In the genomic region with DNA sequence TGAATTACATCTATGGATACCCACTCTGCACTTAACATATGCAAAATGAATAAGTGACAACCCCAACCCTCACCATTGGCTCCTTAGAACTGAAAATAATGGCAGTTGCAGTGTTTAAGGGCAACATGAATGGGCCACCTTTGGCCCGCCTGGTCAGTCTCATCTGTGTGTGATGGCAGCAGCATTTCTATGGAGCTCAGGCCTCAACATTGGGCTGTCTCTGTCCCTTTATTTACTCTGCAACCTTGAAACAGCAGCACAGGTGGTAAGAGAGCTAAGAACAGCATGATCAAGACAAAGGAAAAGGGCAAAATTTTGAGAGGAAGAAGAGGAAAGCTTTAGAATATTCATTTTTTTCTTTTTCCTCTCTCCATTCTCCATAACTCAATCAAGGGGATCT, we compare ENCODE assay signal across 15 cellular contexts. TPM values are rescaled to one million over a fixed set of nuclear protein-coding genes. Genes with fewer than 3 reads are reported as not detected.
"Had no signal": no experiment of that assay in that cellular context is flagged by ENCODE, and none has a peak within 500 bp of the region (broad histone marks: within the 10 kb centered on the region; RNA-seq: fewer than 3 reads in every experiment).

No MANE protein-coding gene starts in this region.

- H3K27ac Mint-ChIP-seq: activated CD4-positive, alpha-beta T cell treated with anti-CD3 and anti-CD28 coated beads for 36 hours; activated CD8-positive, alpha-beta T cell treated with anti-CD3 and anti-CD28 coated beads for 36 hours; activated naive CD8-positive, alpha-beta T cell treated with anti-CD3 and anti-CD28 coated beads, Interleukin-2, amount 10 ng/mL, durations not matched to agents 7 days and 5 days; naive thymus-derived CD4-positive, alpha-beta T cell; stimulated activated naive B cell treated with anti-CD40 and anti-IgM and Interleukin-4, amounts not matched to agents 10 μg/mL and 1 μg/mL and 100 μg/mL, for 72 hours had no signal

- H3K4me1 Mint-ChIP-seq: activated CD4-positive, alpha-beta T cell treated with anti-CD3 and anti-CD28 coated beads for 36 hours; naive thymus-derived CD4-positive, alpha-beta T cell; stimulated activated naive B cell treated with anti-CD40 and anti-IgM and Interleukin-4, amounts not matched to agents 10 μg/mL and 1 μg/mL and 100 μg/mL, for 72 hours had no signal

- H3K27ac ChIP-seq: psoas muscle, spleen had no signal

- H3K9me3 Mint-ChIP-seq: activated CD8-positive, alpha-beta T cell treated with anti-CD3 and anti-CD28 coated beads for 36 hours; activated naive CD8-positive, alpha-beta T cell treated with anti-CD3 and anti-CD28 coated beads, Interleukin-2, amount 10 ng/mL, durations not matched to agents 7 days and 5 days; naive thymus-derived CD4-positive, alpha-beta T cell; stimulated activated naive B cell treated with anti-CD40 and anti-IgM and Interleukin-4, amounts not matched to agents 10 μg/mL and 1 μg/mL and 100 μg/mL, for 72 hours had no signal

- H3K27me3 ChIP-seq: breast epithelium, heart right ventricle, spleen had no signal

- H3K9me3 ChIP-seq: breast epithelium, heart right ventricle, psoas muscle, spleen had no signal

- H3K4me1 ChIP-seq: breast epithelium, psoas muscle, spleen had no signal

- H3K4me3 ChIP-seq: breast epithelium, heart right ventricle, psoas muscle, spleen had no signal

- H3K36me3 ChIP-seq: breast epithelium, heart right ventricle, spleen had no signal

- ATAC-seq: activated CD4-positive, alpha-beta T cell treated with anti-CD3 and anti-CD28 coated beads for 36 hours; activated CD8-positive, alpha-beta T cell treated with anti-CD3 and anti-CD28 coated beads for 36 hours; naive thymus-derived CD4-positive, alpha-beta T cell; psoas muscle; sciatic nerve; stimulated activated naive B cell treated with anti-CD40 and anti-IgM and Interleukin-4, amounts not matched to agents 10 μg/mL and 1 μg/mL and 100 μg/mL, for 72 hours had no signal

- FAIRE-seq: keratinocyte had no signal

- H3K27me3 Mint-ChIP-seq: activated CD4-positive, alpha-beta T cell treated with anti-CD3 and anti-CD28 coated beads for 36 hours; activated naive CD8-positive, alpha-beta T cell treated with anti-CD3 and anti-CD28 coated beads, Interleukin-2, amount 10 ng/mL, durations not matched to agents 7 days and 5 days had no signal

- DNase-seq: activated CD4-positive, alpha-beta T cell treated with anti-CD3 and anti-CD28 coated beads for 36 hours; activated CD8-positive, alpha-beta memory T cell treated with anti-CD3 and anti-CD28 coated beads, Interleukin-2, amount 50 U/mL, for 4 hours; activated CD8-positive, alpha-beta T cell treated with anti-CD3 and anti-CD28 coated beads for 36 hours; activated naive CD8-positive, alpha-beta T cell treated with anti-CD3 and anti-CD28 coated beads, Interleukin-2, amount 10 ng/mL, durations not matched to agents 7 days and 5 days; anterior cingulate cortex; foreskin melanocyte; heart right ventricle; naive thymus-derived CD4-positive, alpha-beta T cell; psoas muscle; spleen; stimulated activated CD4-positive, alpha-beta T cell treated with anti-CD3 and anti-CD28 coated beads, Interleukin-1b, Interleukin-23, amount 100 ng/mL, for 48 hours; stimulated activated naive B cell treated with anti-CD40 and anti-IgM and Interleukin-4, amounts not matched to agents 10 μg/mL and 1 μg/mL and 100 μg/mL, for 72 hours had no signal

- H3K4me3 Mint-ChIP-seq: activated CD4-positive, alpha-beta T cell treated with anti-CD3 and anti-CD28 coated beads for 36 hours; activated CD8-positive, alpha-beta T cell treated with anti-CD3 and anti-CD28 coated beads for 36 hours; activated naive CD8-positive, alpha-beta T cell treated with anti-CD3 and anti-CD28 coated beads, Interleukin-2, amount 10 ng/mL, durations not matched to agents 7 days and 5 days; naive thymus-derived CD4-positive, alpha-beta T cell; stimulated activated naive B cell treated with anti-CD40 and anti-IgM and Interleukin-4, amounts not matched to agents 10 μg/mL and 1 μg/mL and 100 μg/mL, for 72 hours had no signal

- H3K36me3 Mint-ChIP-seq: activated naive CD8-positive, alpha-beta T cell treated with anti-CD3 and anti-CD28 coated beads, Interleukin-2, amount 10 ng/mL, durations not matched to agents 7 days and 5 days; naive thymus-derived CD4-positive, alpha-beta T cell; stimulated activated naive B cell treated with anti-CD40 and anti-IgM and Interleukin-4, amounts not matched to agents 10 μg/mL and 1 μg/mL and 100 μg/mL, for 72 hours had no signal

RNA-seq across cellular contexts. Expression of a gene that starts 44.2 kb away (rescaled TPM):
- total RNA-seq: naive thymus-derived CD4-positive, alpha-beta T cell had no signal
- polyA plus RNA-seq: naive thymus-derived CD4-positive, alpha-beta T cell had no signal
